ENCODE assay signal across 18 cellular contexts in genomic region chr9:8845376-8845775, GRCh38.
DNase-seq lines count a peak whose midpoint lies in the region; ATAC-seq, FAIRE-seq and TF ChIP-seq lines count a peak whose summit lies in the region.
"Had no signal": no experiment of that assay in that cellular context is flagged by ENCODE, and none has a peak within 500 bp of the region (broad histone marks: within the 10 kb centered on the region; RNA-seq: fewer than 3 reads in every experiment).

No MANE protein-coding gene starts in this region.

- intact Hi-C loops in left ventricle myocardium inferior (cut with micrococcal nuclease) (no loop called here), pancreas (cut with DNase I) (no loop called here)

- WGBS in pancreas, 2 donors = 6 to 21% methylated on average over 2 of the region's 2 CpGs

- no peak for FAIRE-seq in pancreas (lab: Jason Lieb, UNC)
- FAIRE-seq: GM18507, K562 had no signal

- TF ChIP-seq CTCF in left ventricle myocardium inferior (IDR thresholded peaks at IDR 0.05; ENCODE audit: borderline replicate concordance) = no peak
- TF ChIP-seq CTCF in pancreas (IDR thresholded peaks at IDR 0.05) = no peak

- no peak overlapping the region for H3K4me3 ChIP-seq in left ventricle myocardium inferior
- H3K4me3 ChIP-seq in pancreas = no peak overlapping the region
- H3K4me3 ChIP-seq: K562, tibial nerve had no signal

- H3K36me3 ChIP-seq in left ventricle myocardium inferior = no peaks in the 10 kb centered on the region
- no peaks in the 10 kb centered on the region for H3K36me3 ChIP-seq in pancreas
- H3K36me3 ChIP-seq: tibial nerve had no signal

- ATAC-seq in pancreas (peak; percentile 44 to 76 (median 63)), GM19397 (IDR thresholded peaks at IDR 0.05; ENCODE audit: unreplicated experiment) (no peak), GM18873 (IDR thresholded peaks at IDR 0.05; ENCODE audit: low FRiP score, unreplicated experiment) (no peak)
- ATAC-seq: activated CD4-positive, CD25-positive, alpha-beta regulatory T cell treated with anti-CD3 and anti-CD28 coated beads, Interleukin-2, amount 50 U/mL, for 24 hours; activated naive CD4-positive, alpha-beta T cell treated with anti-CD3 and anti-CD28 coated beads, Interleukin-2, amount 50 U/mL, for 72 hours; activated T-cell treated with anti-CD3 and anti-CD28 coated beads, Interleukin-2, amount 50 U/mL, for 72 hours; foreskin keratinocyte; K562; Panc1; stimulated activated naive B cell treated with anti-CD40 and anti-IgM and Interleukin-4, amounts not matched to agents 10 μg/mL and 1 μg/mL and 100 μg/mL, for 72 hours had no signal

- H3K27ac ChIP-seq in left ventricle myocardium inferior (replicated peaks) (peak overlapping the region; percentile 45), pancreas (no peak overlapping the region)
- H3K27ac ChIP-seq: foreskin keratinocyte, tibial nerve had no signal

- H3K9me3 ChIP-seq in left ventricle myocardium inferior (replicated peaks) = no peaks in the 10 kb centered on the region
- no peaks in the 10 kb centered on the region for H3K9me3 ChIP-seq in pancreas
- H3K9me3 ChIP-seq: tibial nerve had no signal

- no peaks in the 10 kb centered on the region for H3K27me3 ChIP-seq in left ventricle myocardium inferior (ENCODE audit: low read depth)
- H3K27me3 ChIP-seq in pancreas = no peaks in the 10 kb centered on the region
- H3K27me3 ChIP-seq: foreskin keratinocyte, tibial nerve had no signal

- H3K4me1 ChIP-seq in left ventricle myocardium inferior (peaks cover 13% of the 10 kb centered on the region), pancreas (peaks cover 0 to 4% (median 0%) of the 10 kb centered on the region in 3 donors)
- H3K4me1 ChIP-seq: foreskin keratinocyte, tibial nerve had no signal

- peak; percentile 79 for DNase-seq in NCI-H1092 treated with DMSO at 0.1 percent for 48 hours (lab: John Stamatoyannopoulos, UW)
- peak in 46 of 56 donors; percentile 7 to 84 (median 36) for DNase-seq in amygdala (lab: John Stamatoyannopoulos, UW)
- DNase-seq in left ventricle myocardium inferior = peak; percentile 42
- DNase-seq in pancreas = no peak
- no peak for DNase-seq in NCI-H524 treated with DMSO at 0.1 percent for 48 hours (lab: John Stamatoyannopoulos, UW)
- DNase-seq: activated CD8-positive, alpha-beta memory T cell treated with anti-CD3 and anti-CD28 coated beads for 24 hours; activated T-cell treated with anti-CD3 and anti-CD28 coated beads, Interleukin-2, amount 50 U/mL, for 72 hours; AML-193; foreskin keratinocyte; stimulated activated naive B cell treated with anti-CD40 and anti-IgM and Interleukin-4, amounts not matched to agents 10 μg/mL and 1 μg/mL and 100 μg/mL, for 72 hours had no signal

Comparison
In these comparisons a context has a peak if more than half of its experiments do, and no peak if none do; other contexts are left out.
1. DNase-seq: peak in NCI-H1092 treated with DMSO at 0.1 percent for 48 hours (single experiment), amygdala (46 of 56) and left ventricle myocardium inferior (single experiment); none in pancreas (0 of 6) and NCI-H524 treated with DMSO at 0.1 percent for 48 hours (single experiment).
2. ATAC-seq: peak in pancreas (4 of 4); none in GM19397 (single experiment) and GM18873 (single experiment).